24 cellular contexts compared by ENCODE assay signal in genomic region chr21:33966324-33966949, GRCh38. TPM values are rescaled to one million over a fixed set of nuclear protein-coding genes. Genes with fewer than 3 reads are reported as not detected.
DNase-seq lines count a peak whose midpoint lies in the region; ATAC-seq and TF ChIP-seq lines count a peak whose summit lies in the region.
"Had no signal": no experiment of that assay in that cellular context is flagged by ENCODE, and none has a peak within 500 bp of the region (broad histone marks: within the 10 kb centered on the region; RNA-seq: fewer than 3 reads in every experiment).

No MANE protein-coding gene starts in this region.

- H3K9me3 ChIP-seq in right cardiac atrium (ENCODE audit: control insufficient read depth, low read length) (no peaks in the 10 kb centered on the region), vagina (no peaks in the 10 kb centered on the region)
- H3K9me3 ChIP-seq: colonic mucosa had no signal

- no peak overlapping the region for H3K27ac ChIP-seq in right cardiac atrium (ENCODE audit: low read length)
- no peak overlapping the region for H3K27ac ChIP-seq in vagina
- H3K27ac ChIP-seq: 22Rv1, colonic mucosa, foreskin keratinocyte had no signal

- H3K27ac Mint-ChIP-seq in mesothelial cell of epicardium (peak overlapping the region; percentile 98), natural killer cell (no peak overlapping the region)
- H3K27ac Mint-ChIP-seq: activated T-cell treated with anti-CD3 and anti-CD28 coated beads, Interleukin-2, amount 50 U/mL, for 24 hours had no signal

- H3K27me3 Mint-ChIP-seq in mesothelial cell of epicardium (ENCODE audit: low read depth) (no peaks in the 10 kb centered on the region), natural killer cell (ENCODE audit: low read depth in 2 of 2) (no peaks in the 10 kb centered on the region)
- H3K27me3 Mint-ChIP-seq: activated T-cell treated with anti-CD3 and anti-CD28 coated beads, Interleukin-2, amount 50 U/mL, for 24 hours; CD4-positive, alpha-beta memory T cell; effector memory CD8-positive, alpha-beta T cell; natural killer cell treated with Interleukin-12 subunit alpha and Interleukin-12 subunit beta and Interleukin-15 and Interleukin-18, amount 100 ng/mL, for 72 hours; type B pancreatic cell had no signal

- H3K4me3 ChIP-seq in right cardiac atrium (ENCODE audit: low read length) (no peak overlapping the region), vagina (no peak overlapping the region)
- H3K4me3 ChIP-seq: colonic mucosa had no signal

- intact Hi-C loops in left ventricle myocardium superior (cut with micrococcal nuclease) (no loop called here), right cardiac atrium (cut with DNase I) (no loop called here), vagina (cut with DNase I) (no loop called here), natural killer cell (cut with micrococcal nuclease) (no loop called here)

- H3K27me3 ChIP-seq in right cardiac atrium (ENCODE audit: control insufficient read depth, insufficient read depth): no peaks in the 10 kb centered on the region
- no peaks in the 10 kb centered on the region for H3K27me3 ChIP-seq in vagina
- H3K27me3 ChIP-seq: colonic mucosa, foreskin keratinocyte had no signal

- H3K9me3 Mint-ChIP-seq in mesothelial cell of epicardium (no peaks in the 10 kb centered on the region), natural killer cell (no peaks in the 10 kb centered on the region)
- H3K9me3 Mint-ChIP-seq: effector memory CD8-positive, alpha-beta T cell had no signal

- H3K36me3 Mint-ChIP-seq in mesothelial cell of epicardium (peaks cover 17% of the 10 kb centered on the region), natural killer cell (no peaks in the 10 kb centered on the region)
- H3K36me3 Mint-ChIP-seq: natural killer cell treated with Interleukin-12 subunit alpha and Interleukin-12 subunit beta and Interleukin-15 and Interleukin-18, amount 100 ng/mL, for 72 hours had no signal

- TF ChIP-seq CTCF in mesothelial cell of epicardium (IDR thresholded peaks at IDR 0.05; ENCODE audit: unreplicated experiment) (no peak), vagina (IDR thresholded peaks at IDR 0.05) (no peak), natural killer cell (IDR thresholded peaks at IDR 0.05) (no peak)

- H3K36me3 ChIP-seq in vagina: no peaks in the 10 kb centered on the region
- H3K36me3 ChIP-seq: colonic mucosa had no signal

- H3K4me1 ChIP-seq in right cardiac atrium (ENCODE audit: control insufficient read depth, insufficient read depth, low read length): peaks cover 6% of the 10 kb centered on the region
- peaks cover 21% of the 10 kb centered on the region for H3K4me1 ChIP-seq in vagina
- H3K4me1 ChIP-seq: colonic mucosa had no signal

- WGBS in right cardiac atrium: 51% methylated on average over 4 of the region's 4 CpGs

- ATAC-seq in left ventricle myocardium superior: peak; percentile 15
- ATAC-seq in right cardiac atrium: no peak
- no peak for ATAC-seq in GM21447 (IDR thresholded peaks at IDR 0.05; ENCODE audit: unreplicated experiment)
- no peak for ATAC-seq in natural killer cell
- ATAC-seq: effector memory CD8-positive, alpha-beta T cell; foreskin keratinocyte; left cardiac atrium; natural killer cell treated with Interleukin-12 subunit alpha and Interleukin-12 subunit beta and Interleukin-15 and Interleukin-18, amount 100 ng/mL, for 72 hours had no signal

- DNase-seq in DMS 273 (lab: John Stamatoyannopoulos, UW; ENCODE audit: unreplicated experiment) (peak; percentile 29), DMS 273 treated with DMSO at 0.1 percent for 48 hours (lab: John Stamatoyannopoulos, UW) (no peak), left ventricle myocardium superior (no peak), right cardiac atrium (no peak), mesothelial cell of epicardium (ENCODE audit: low spot score in 2 of 2, unreplicated experiment in 2 of 2) (no peak), vagina (ENCODE audit: extremely low spot score in 2 of 2) (peak; percentile 37 to 70), natural killer cell (no peak)
- DNase-seq: activated CD4-positive, CD25-positive, alpha-beta regulatory T cell treated with anti-CD3 and anti-CD28 coated beads, Interleukin-2, amount 50 U/mL, for 72 hours; activated naive CD4-positive, alpha-beta T cell treated with Interleukin-2 at 50 U/mL for 16 hours; activated T-cell treated with anti-CD3 and anti-CD28 coated beads, Interleukin-2, amount 50 U/mL, for 24 hours; amygdala; CD4-positive, alpha-beta memory T cell; colonic mucosa; DMS53; effector memory CD8-positive, alpha-beta T cell; foreskin keratinocyte; GDM1; left cardiac atrium; NCI-H1436; NCI-H526 treated with DMSO at 0.1 percent for 48 hours had no signal

- H3K4me1 Mint-ChIP-seq in mesothelial cell of epicardium (peaks cover 58% of the 10 kb centered on the region), natural killer cell (peaks cover 11 to 12% of the 10 kb centered on the region in 2 donors)

- TF ChIP-seq POLR2A in vagina (IDR thresholded peaks at IDR 0.05): no peak

- H3K4me3 Mint-ChIP-seq in mesothelial cell of epicardium (no peak overlapping the region), natural killer cell (no peak overlapping the region)
- H3K4me3 Mint-ChIP-seq: activated T-cell treated with anti-CD3 and anti-CD28 coated beads, Interleukin-2, amount 50 U/mL, for 24 hours; CD4-positive, alpha-beta memory T cell; effector memory CD8-positive, alpha-beta T cell; natural killer cell treated with Interleukin-12 subunit alpha and Interleukin-12 subunit beta and Interleukin-15 and Interleukin-18, amount 100 ng/mL, for 72 hours; type B pancreatic cell had no signal

RNA-seq across cellular contexts. Expression of gene ATP5PO, which starts 50.8 kb away (rescaled TPM):
- total RNA-seq in left ventricle myocardium superior: 850 TPM
- total RNA-seq in right cardiac atrium: 100 to 1,000 TPM; 538 to 677 (median 585) TPM
- 1,692 TPM for polyA plus RNA-seq in right cardiac atrium
- 156 to 159 TPM (median 158 TPM) in 3 replicates for total RNA-seq in mesothelial cell of epicardium
- total RNA-seq in vagina: 133 TPM
- 10 to 100 TPM; 80.4 to 95.4 (median 94.9) TPM for total RNA-seq in natural killer cell

Comparison
In these comparisons a context has a peak if more than half of its experiments do, and no peak if none do; other contexts are left out.
1. DNase-seq: peak in DMS 273 (single experiment) and vagina (2 of 2); none in DMS 273 treated with DMSO at 0.1 percent for 48 hours (single experiment), left ventricle myocardium superior (single experiment), right cardiac atrium (0 of 3), mesothelial cell of epicardium (0 of 2) and natural killer cell (single experiment).